ENCODE assay signal across 15 cellular contexts in genomic region chr7:13017881-13018280, GRCh38.
DNase-seq lines count a peak whose midpoint lies in the region; ATAC-seq and TF ChIP-seq lines count a peak whose summit lies in the region.
"Had no signal": no experiment of that assay in that cellular context is flagged by ENCODE, and none has a peak within 500 bp of the region (broad histone marks: within the 10 kb centered on the region; RNA-seq: fewer than 3 reads in every experiment).

No MANE protein-coding gene starts in this region.

- H3K4ac ChIP-seq in mesenchymal stem cell (ENCODE audit: low read depth in 1 of 2, low read length in 2 of 2), result no peak overlapping the region

- no peak for TF ChIP-seq POLR2A in transverse colon (IDR thresholded peaks at IDR 0.05)

- TF ChIP-seq CTCF in mammary epithelial cell (conservative IDR thresholded peaks at IDR 0.05 in 1 of 2, IDR thresholded peaks at IDR 0.05 in 1 of 2; ENCODE audit: extremely low read depth in 1 of 2, insufficient read depth in 1 of 2, low read depth in 1 of 2, low read length in 2 of 2), result no peak
- TF ChIP-seq CTCF in transverse colon (IDR thresholded peaks at IDR 0.05), result no peak

- H2BK120ac ChIP-seq in mesenchymal stem cell (ENCODE audit: low read depth, low read length), result no peak overlapping the region

- H2AFZ ChIP-seq in mammary epithelial cell (ENCODE audit: low read depth, low read length) (peak overlapping the region; percentile 71), mesenchymal stem cell (ENCODE audit: low read depth, low read length) (no peak overlapping the region)

- no peak overlapping the region for H2BK12ac ChIP-seq in mesenchymal stem cell (ENCODE audit: low read length in 2 of 2)

- in situ Hi-C loops in mammary epithelial cell (cut with MboI; ENCODE audit: low sequenced_read_pairs in 2 of 2) (no loop called here), transverse colon (cut with MboI; ENCODE audit: low pct_ligation_motif_present in 1 of 4, low pct_unique_long_range_greater_than_20kb in 1 of 4, low sequenced_read_pairs in 3 of 4) (no loop called here)

- H2AK5ac ChIP-seq in mesenchymal stem cell (ENCODE audit: low read length, severe bottlenecking), result no peak overlapping the region

- DNase-seq in DMS53 (lab: John Stamatoyannopoulos, UW) (peak; percentile 45), DMS53 treated with DMSO at 0.1 percent for 48 hours (lab: John Stamatoyannopoulos, UW; ENCODE audit: unreplicated experiment) (no peak), mammary epithelial cell (peak; percentile 32), mesenchymal stem cell (no peak), transverse colon (no peak), NCI-H82 (lab: John Stamatoyannopoulos, UW) (no peak)
- DNase-seq: activated CD4-positive, alpha-beta T cell treated with anti-CD3 and anti-CD28 coated beads, Interleukin-2, amount 50 U/mL, for 48 hours; activated effector memory CD4-positive, alpha-beta T cell treated with Interleukin-2 at 50 U/mL for 16 hours; kidney; naive B cell; NCI-H526; T-helper 9 cell; testis had no signal

- H4K91ac ChIP-seq in mesenchymal stem cell (ENCODE audit: low read length), result no peak overlapping the region

- H2BK5ac ChIP-seq in mesenchymal stem cell (ENCODE audit: low read depth, low read length, poor library complexity, severe bottlenecking), result no peak overlapping the region

- peaks cover 18% of the 10 kb centered on the region for H3K4me1 ChIP-seq in mammary epithelial cell (ENCODE audit: insufficient read depth, low read length)
- peaks cover 3% of the 10 kb centered on the region for H3K4me1 ChIP-seq in mesenchymal stem cell (ENCODE audit: control insufficient read depth, insufficient read depth, low read depth, low read length)
- peaks cover 0 to 11% (median 4%) of the 10 kb centered on the region in 4 donors for H3K4me1 ChIP-seq in transverse colon
- H3K4me1 ChIP-seq: testis had no signal

- no peaks in the 10 kb centered on the region for H4K20me1 ChIP-seq in mammary epithelial cell (ENCODE audit: insufficient read depth, low read length)

- ATAC-seq in GM21529 (IDR thresholded peaks at IDR 0.05; ENCODE audit: unreplicated experiment) (no peak), HG02938 (IDR thresholded peaks at IDR 0.05; ENCODE audit: unreplicated experiment) (no peak)

- H2BK15ac ChIP-seq in mesenchymal stem cell (ENCODE audit: low read depth, poor library complexity, severe bottlenecking), result no peak overlapping the region

- no peak overlapping the region for H3K14ac ChIP-seq in mesenchymal stem cell (ENCODE audit: low read length in 2 of 2)

- H3K9me3 ChIP-seq in mammary epithelial cell (replicated peaks; ENCODE audit: insufficient read depth, low read length) (no peaks in the 10 kb centered on the region), mesenchymal stem cell (ENCODE audit: control insufficient read depth, low read length) (no peaks in the 10 kb centered on the region), transverse colon (no peaks in the 10 kb centered on the region)
- H3K9me3 ChIP-seq: testis had no signal

- H3K9ac ChIP-seq in mammary epithelial cell (ENCODE audit: insufficient read depth, low read length) (peak overlapping the region; percentile 32), mesenchymal stem cell (ENCODE audit: low read length) (no peak overlapping the region)

- no peak overlapping the region for H3K23ac ChIP-seq in mesenchymal stem cell (ENCODE audit: low read length in 2 of 2)

- H3K4me2 ChIP-seq in mammary epithelial cell (ENCODE audit: insufficient read depth, low read depth, low read length) (peak overlapping the region; percentile 74), mesenchymal stem cell (ENCODE audit: low read length, poor library complexity, severe bottlenecking) (no peak overlapping the region)

- H3K36me3 ChIP-seq in mammary epithelial cell (ENCODE audit: insufficient read depth, low read length), result no peaks in the 10 kb centered on the region
- no peaks in the 10 kb centered on the region for H3K36me3 ChIP-seq in mesenchymal stem cell (ENCODE audit: control insufficient read depth in 1 of 2, insufficient read depth in 2 of 2, low read depth in 1 of 2, low read length in 2 of 2)
- no peaks in the 10 kb centered on the region for H3K36me3 ChIP-seq in transverse colon

- no peaks in the 10 kb centered on the region for H3K27me3 ChIP-seq in mammary epithelial cell (ENCODE audit: insufficient read depth, low read length)
- no peaks in the 10 kb centered on the region for H3K27me3 ChIP-seq in mesenchymal stem cell (ENCODE audit: control insufficient read depth in 1 of 2, insufficient read depth in 1 of 2, low read length in 2 of 2)
- no peaks in the 10 kb centered on the region for H3K27me3 ChIP-seq in transverse colon
- H3K27me3 ChIP-seq: testis had no signal

- no peak overlapping the region for H4K8ac ChIP-seq in mesenchymal stem cell (ENCODE audit: low read length)

- H3K79me2 ChIP-seq in mammary epithelial cell (ENCODE audit: insufficient read depth, low read length), result no peaks in the 10 kb centered on the region

- H3K79me1 ChIP-seq in mesenchymal stem cell (replicated peaks; ENCODE audit: low read length, poor library complexity, severe bottlenecking), result no peaks in the 10 kb centered on the region

- peak overlapping the region; percentile 0 to 25 (median 18) for H3K4me3 ChIP-seq in mammary epithelial cell (replicated peaks in 1 of 3; ENCODE audit: insufficient read depth in 1 of 3, low read depth in 2 of 3, low read length in 3 of 3)
- no peak overlapping the region for H3K4me3 ChIP-seq in mesenchymal stem cell (ENCODE audit: insufficient read depth in 1 of 2, low read depth in 1 of 2, low read length in 2 of 2)
- no peak overlapping the region for H3K4me3 ChIP-seq in transverse colon
- H3K4me3 ChIP-seq: testis had no signal

- H3K18ac ChIP-seq in mesenchymal stem cell (ENCODE audit: low read depth in 1 of 2, low read length in 2 of 2), result no peak overlapping the region

- intact Hi-C loops in mammary epithelial cell (cut with micrococcal nuclease) (no loop called here), transverse colon (cut with DNase I; ENCODE audit: low total_unique reads) (no loop called here)

- TSS peak; percentile 74 for BruUV-seq in mammary epithelial cell (replicated peaks; lab: Mats Ljungman, UMichigan)

- dilution Hi-C loops in mammary epithelial cell (cut with HindIII; ENCODE audit: low sequenced_read_pairs), result no loop called here

- CTCF ChIA-PET in mammary epithelial cell (lab: Charles Lee; ENCODE audit: low non-redundant PET), result interaction anchor here (0.6 kb wide), 1 partner anchor 9 kb away, joined by 3 read pairs; no protein-coding TSS in a partner anchor

- no peak for TF ChIP-seq EP300 in transverse colon (IDR thresholded peaks at IDR 0.05; ENCODE audit: low read depth)

- H3K27ac ChIP-seq in mammary epithelial cell (ENCODE audit: insufficient read depth, low read depth, low read length), result peak overlapping the region; percentile 5
- peak overlapping the region; percentile 89 for H3K27ac ChIP-seq in mesenchymal stem cell (ENCODE audit: low read length, poor library complexity, severe bottlenecking)
- H3K27ac ChIP-seq in transverse colon, result peak overlapping the region; percentile 9 to 57 (median 20)
- H3K27ac ChIP-seq: testis had no signal

Comparison
In these comparisons a context has a peak if more than half of its experiments do, and no peak if none do; other contexts are left out.
1. DNase-seq: peak in DMS53 (single experiment) and mammary epithelial cell (single experiment); none in DMS53 treated with DMSO at 0.1 percent for 48 hours (single experiment), mesenchymal stem cell (single experiment), transverse colon (single experiment) and NCI-H82 (single experiment).
2. H3K27ac ChIP-seq: peak in every context shown above with its lines; median percentile 89 in mesenchymal stem cell; 20 in transverse colon; 5 in mammary epithelial cell.
3. H3K4me3 ChIP-seq: peak in mammary epithelial cell (3 of 3); none in mesenchymal stem cell (0 of 2) and transverse colon (0 of 4).